8 cellular contexts compared by ENCODE assay signal in genomic region chr12:116222358-116222757, GRCh38. TPM values are rescaled to one million over a fixed set of nuclear protein-coding genes. Genes with fewer than 3 reads are reported as not detected.
DNase-seq lines count a peak whose midpoint lies in the region; ATAC-seq, FAIRE-seq and TF ChIP-seq lines count a peak whose summit lies in the region.

No MANE protein-coding gene starts in this region.

- no peaks in the 10 kb centered on the region for H3K27me3 ChIP-seq in K562 (ENCODE audit: control insufficient read depth in 2 of 2, insufficient read depth in 2 of 2, low read length in 2 of 2)
- no peaks in the 10 kb centered on the region for H3K27me3 ChIP-seq in mesendoderm (ENCODE audit: insufficient read depth, low read length, poor library complexity)

- H3K79me2 ChIP-seq in K562 (ENCODE audit: control insufficient read depth, insufficient read depth, low read length) (peaks cover 89% of the 10 kb centered on the region), mesendoderm (ENCODE audit: control insufficient read depth, insufficient read depth, low read length) (peaks cover 24% of the 10 kb centered on the region)

- ATAC-seq in K562, result no peak

- no peak overlapping the region for H3K56ac ChIP-seq in mesendoderm (ENCODE audit: low read length)

- H3K18ac ChIP-seq in mesendoderm (ENCODE audit: low read length), result no peak overlapping the region

- FAIRE-seq in K562 (lab: Jason Lieb, UNC), result no peak
- no peak for FAIRE-seq in urothelium cell line (lab: Jason Lieb, UNC)

- H3K4me3 ChIP-seq in K562, result no peak overlapping the region
- H3K4me3 ChIP-seq in mesendoderm (ENCODE audit: low read length), result no peak overlapping the region

- no peaks in the 10 kb centered on the region for H3K9me1 ChIP-seq in K562 (ENCODE audit: control insufficient read depth, insufficient read depth, low read length)

- TF ChIP-seq EP300 in K562 (IDR thresholded peaks at IDR 0.05; ENCODE audit: low read length), result no peak

- H3K4me2 ChIP-seq in K562 (ENCODE audit: insufficient read depth, low read length) (no peak overlapping the region), mesendoderm (ENCODE audit: low read length) (no peak overlapping the region)

- no peak overlapping the region for H3K4ac ChIP-seq in mesendoderm (ENCODE audit: low read depth, low read length)

- H3K9ac ChIP-seq in K562 (ENCODE audit: insufficient read depth in 1 of 2, low read depth in 2 of 2, low read length in 2 of 2) (no peak overlapping the region), mesendoderm (ENCODE audit: low read length) (no peak overlapping the region)

- peak; percentile 70 for DNase-seq in COLO668 (lab: John Stamatoyannopoulos, UW; ENCODE audit: unreplicated experiment)
- DNase-seq in NCI-H1105 (lab: John Stamatoyannopoulos, UW), result peak; percentile 45
- peak in 1 of 4 experiments; percentile 64 for DNase-seq in K562 (ENCODE audit: extremely low read depth in 1 of 4, low spot score in 3 of 4)
- DNase-seq in mesendoderm, result peak; percentile 39
- DNase-seq in urothelium cell line (ENCODE audit: low spot score), result peak; percentile 44
- DNase-seq in NCI-H146 (lab: John Stamatoyannopoulos, UW), result no peak
- DNase-seq in NOMO-1 treated with dmso at 0.1 percent for 144 hours (lab: John Stamatoyannopoulos, UW; ENCODE audit: unreplicated experiment), result no peak
- no peak for DNase-seq in mesenteric fat pad (ENCODE audit: low spot score)

- H4K20me1 ChIP-seq in K562 (replicated peaks; ENCODE audit: control insufficient read depth, insufficient read depth, low read length), result 0 out of 2 replicates have a peak, but pooled peaks cover 4% of the 10 kb centered on the region

- TF ChIP-seq POLR2A in K562 (conservative IDR thresholded peaks at IDR 0.05), result no peak

- H2AK5ac ChIP-seq in mesendoderm (ENCODE audit: low read length), result no peak overlapping the region

- H2BK5ac ChIP-seq in mesendoderm (ENCODE audit: low read length), result no peak overlapping the region

- POLR2A ChIA-PET in K562 (lab: Yijun Ruan, JAX), result no interaction called here

- no peak overlapping the region for H4K8ac ChIP-seq in mesendoderm (ENCODE audit: low read depth, low read length)

- H3K9me3 ChIP-seq in K562 (replicated peaks; ENCODE audit: control insufficient read depth, insufficient read depth, low read depth, low read length), result no peaks in the 10 kb centered on the region

- H3K27ac ChIP-seq in K562 (ENCODE audit: extremely low read depth, low read depth, low read length) (no peak overlapping the region), mesendoderm (ENCODE audit: low read depth, low read length) (no peak overlapping the region)

- no peak overlapping the region for H4K5ac ChIP-seq in mesendoderm (ENCODE audit: low read length)

- H3K36me3 ChIP-seq in K562 (ENCODE audit: control insufficient read depth, insufficient read depth, low read length) (peaks cover 4% of the 10 kb centered on the region; the same call in 2 of the 3 replicates), mesendoderm (ENCODE audit: control insufficient read depth, insufficient read depth, low read length) (no peaks in the 10 kb centered on the region)

- H2AFZ ChIP-seq in K562 (ENCODE audit: low read depth, low read length), result no peak overlapping the region

- BruUV-seq in K562 (replicated peaks; lab: Mats Ljungman, UMichigan), result no TSS peak

- no peak overlapping the region for H2BK120ac ChIP-seq in mesendoderm (ENCODE audit: low read depth, low read length)

- intact Hi-C loops in K562 (cut with micrococcal nuclease), result no loop called here

- peaks cover 9% of the 10 kb centered on the region for H3K79me1 ChIP-seq in mesendoderm (ENCODE audit: low read length)

- TF ChIP-seq RAD21 in K562 (CRISPR knock-in tag; conservative IDR thresholded peaks at IDR 0.05 in 1 of 2, IDR thresholded peaks at IDR 0.05 in 1 of 2), result no peak

- in situ Hi-C loops in K562 (cut with MboI), result no loop called here

- no peak overlapping the region for H2BK15ac ChIP-seq in mesendoderm (replicated peaks; ENCODE audit: low read depth)

- H3K23ac ChIP-seq in mesendoderm (ENCODE audit: low read length), result no peak overlapping the region

- CTCF ChIA-PET in K562 (lab: Yijun Ruan, JAX; ENCODE audit: low intra/inter-chr PET ratio), result no interaction called here

- no peak for TF ChIP-seq CTCF in K562 (IDR thresholded peaks at IDR 0.05 in 2 of 3, conservative IDR thresholded peaks at IDR 0.05 in 1 of 3; ENCODE audit: insufficient read depth in 2 of 3, low read depth in 1 of 3, low read length in 3 of 3)

- WGBS in K562 (ENCODE audit: insufficient coverage, low coverage, missing lambda C conversion rate), result 70% methylated on average over 4 of the region's 4 CpGs
- WGBS in mesendoderm (ENCODE audit: extremely low coverage, insufficient coverage, low lambda C conversion rate), result no CpG with 5 or more reads among the region's 4 CpGs

- H3K4me1 ChIP-seq in K562 (replicated peaks in 1 of 2; ENCODE audit: control insufficient read depth in 2 of 2, insufficient read depth in 2 of 2, low read length in 2 of 2), result peaks cover 0 to 7% of the 10 kb centered on the region in 2 experiments; a peak in 2 of 5 replicates
- H3K4me1 ChIP-seq in mesendoderm (ENCODE audit: control insufficient read depth, low read depth, low read length), result no peaks in the 10 kb centered on the region

TF ChIP-seq in K562, 482 proteins besides CTCF, POLR2A, EP300 and RAD21 (continues in another document):
- no peak for TF ChIP-seq NCOA4 (IDR thresholded peaks at IDR 0.05; ENCODE audit: partially characterized antibody)
- TF ChIP-seq FOSL1 (tag; conservative IDR thresholded peaks at IDR 0.05), result peak; percentile 84
- TF ChIP-seq NFATC3 (IDR thresholded peaks at IDR 0.05), result peak; percentile 85
- 0 out of 2 replicates have a peak, but pooled peaks have one; percentile 18 for TF ChIP-seq ARID1B (IDR thresholded peaks at IDR 0.05)
- peak; percentile 48; the same call in 1 of the 2 replicates for TF ChIP-seq ATF3 (IDR thresholded peaks at IDR 0.05)
- no peak for TF ChIP-seq ATF3 (CRISPR knock-in tag; conservative IDR thresholded peaks at IDR 0.05)
- 0 out of 2 replicates have a peak, but pooled peaks have one; percentile 34 for TF ChIP-seq SMARCE1 (IDR thresholded peaks at IDR 0.05)
- no peak for TF ChIP-seq TAL1 (IDR thresholded peaks at IDR 0.05)
- TF ChIP-seq TAF9B (IDR thresholded peaks at IDR 0.05; ENCODE audit: partially characterized antibody), result no peak
- TF ChIP-seq TARDBP (IDR thresholded peaks at IDR 0.05), result no peak
- 0 out of 2 replicates have a peak, but pooled peaks have one; percentile 35 for TF ChIP-seq EHMT2 (IDR thresholded peaks at IDR 0.05)
- no peak for TF ChIP-seq CLOCK (CRISPR knock-in tag; IDR thresholded peaks at IDR 0.05; ENCODE audit: borderline replicate concordance)
- TF ChIP-seq ZNF766 (CRISPR knock-in tag; conservative IDR thresholded peaks at IDR 0.05), result no peak
- TF ChIP-seq ZBTB17 (CRISPR knock-in tag; IDR thresholded peaks at IDR 0.05), result no peak
- TF ChIP-seq NFIC (IDR thresholded peaks at IDR 0.05), result peak; percentile 85

RNA-seq across cellular contexts. Expression of gene MED13L, which starts 55.1 kb away (rescaled TPM):
- 259 and 607 TPM in 2 replicates for total RNA-seq in K562 (2011; cell fraction: chromatin; rRNA removed; ENCODE audit: low replicate concordance)
- total RNA-seq in K562 (2011; cell fraction: nucleolus; rRNA removed), result 97.6 and 127 TPM in 2 replicates
- 277 and 397 TPM in 2 replicates for total RNA-seq in K562 (2011; cell fraction: nucleoplasm; rRNA removed)
- total RNA-seq in K562 (2014; rRNA removed) (29.3 and 32.5 TPM in 2 replicates), K562 (2014; rRNA removed; fragmentation: Illumina TruSeq; extraction: Trizol) (71.9 and 82.3 TPM in 2 replicates), K562 (2015; rRNA removed; fragmentation: Illumina TruSeq; extraction: Trizol) (70.1 and 70.8 TPM in 2 replicates), K562 (2021) (76.9 and 90.3 TPM in 2 replicates), mesenteric fat pad (136 TPM)
- polyA plus RNA-seq in K562 (2011; rRNA removed) (45.8 and 48.0 TPM in 2 replicates), K562 (2014; fragmentation: Illumina TruSeq; extraction: Trizol) (34.0 and 36.9 TPM in 2 replicates), K562 (2014; fragmentation: Nextera tagmentation; extraction: Ambion mirVana) (10 to 100 TPM; 13.4 to 22.0 TPM), K562 (2014; rRNA removed) (25.7 and 26.8 TPM in 2 replicates)
- 26.1 and 36.3 TPM in 2 replicates for polyA plus RNA-seq in K562 (2011; cell fraction: cytosol; rRNA removed)
- polyA plus RNA-seq in K562 (2011; cell fraction: nucleus; rRNA removed), result 102 and 117 TPM in 2 replicates
- 29.2 and 39.4 TPM in 2 replicates for polyA plus RNA-seq in K562 (2012)
- polyA minus RNA-seq in K562 (2011; rRNA and poly(A)+ RNA removed), result 279 and 322 TPM in 2 replicates
- polyA minus RNA-seq in K562 (2011; cell fraction: cytosol; rRNA and poly(A)+ RNA removed), result 59.1 and 73.6 TPM in 2 replicates
- polyA minus RNA-seq in K562 (2011; cell fraction: nucleus; rRNA and poly(A)+ RNA removed), result 174 and 313 TPM in 2 replicates
- 25.0 TPM for polyA plus RNA-seq in mesendoderm (2013, experiment 1 of 2)
- 25.0 TPM for polyA plus RNA-seq in mesendoderm (2013, experiment 2 of 2)

Comparison
In these comparisons a context has a peak if more than half of its experiments do, and no peak if none do; other contexts are left out.
1. DNase-seq: peak in COLO668 (single experiment), NCI-H1105 (single experiment), mesendoderm (single experiment) and urothelium cell line (single experiment); none in NCI-H146 (single experiment), NOMO-1 treated with dmso at 0.1 percent for 144 hours (single experiment) and mesenteric fat pad (single experiment).